11 cellular contexts compared by ENCODE assay signal in the genomic region with DNA sequence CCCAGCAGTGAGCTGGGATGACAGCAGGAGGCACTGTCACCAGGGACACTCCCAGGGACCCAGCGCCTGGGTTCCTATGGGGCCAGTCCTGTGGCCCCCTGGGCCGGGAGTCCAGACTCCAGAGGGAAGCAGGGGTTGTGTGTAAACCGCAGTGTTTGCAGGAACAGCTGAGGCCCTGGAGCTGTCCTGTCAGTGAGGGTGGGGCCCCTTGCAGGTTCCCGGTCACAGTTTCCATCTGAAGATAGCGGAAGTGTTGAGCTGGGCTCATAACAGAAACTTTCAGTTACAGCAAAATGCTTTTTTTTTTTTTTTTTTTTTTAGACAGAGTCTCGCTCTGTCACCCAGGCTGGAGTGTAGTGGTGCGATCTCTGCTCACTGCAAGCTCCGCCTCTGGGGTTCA. TPM values are rescaled to one million over a fixed set of nuclear protein-coding genes. Genes with fewer than 3 reads are reported as not detected.
DNase-seq lines count a peak whose midpoint lies in the region; ATAC-seq and TF ChIP-seq lines count a peak whose summit lies in the region.
"Had no signal": no experiment of that assay in that cellular context is flagged by ENCODE, and none has a peak within 500 bp of the region (broad histone marks: within the 10 kb centered on the region; RNA-seq: fewer than 3 reads in every experiment).

No MANE protein-coding gene starts in this region.

- H3K27ac ChIP-seq in left ventricle myocardium inferior (replicated peaks) (no peak overlapping the region), upper lobe of right lung (peak overlapping the region; percentile 6)
- H3K27ac ChIP-seq: sigmoid colon, SJCRH30 had no signal

- H3K9me3 ChIP-seq in left ventricle myocardium inferior (replicated peaks) (no peaks in the 10 kb centered on the region), T-helper 17 cell (ENCODE audit: control insufficient read depth, low read length, poor library complexity, severe bottlenecking) (no peaks in the 10 kb centered on the region), upper lobe of right lung (no peaks in the 10 kb centered on the region)
- H3K9me3 ChIP-seq: sigmoid colon, SJCRH30 had no signal

- no peak for DNase-seq in Right ventricle myocardium superior
- DNase-seq in left ventricle myocardium inferior: no peak
- DNase-seq in T-helper 17 cell: no peak
- DNase-seq in central memory CD8-positive, alpha-beta T cell (ENCODE audit: low spot score in 2 of 2): no peak
- DNase-seq in upper lobe of right lung: no peak
- DNase-seq in HPDE6-E6E7 (ENCODE audit: extremely low spot score): no peak
- DNase-seq in naive thymus-derived CD8-positive, alpha-beta T cell: no peak
- no peak for DNase-seq in NCI-H1092 (lab: John Stamatoyannopoulos, UW)
- DNase-seq: KG1, sigmoid colon, SJCRH30 had no signal

- H3K27me3 ChIP-seq in left ventricle myocardium inferior (ENCODE audit: low read depth) (no peaks in the 10 kb centered on the region), upper lobe of right lung (no peaks in the 10 kb centered on the region)
- H3K27me3 ChIP-seq: sigmoid colon, SJCRH30 had no signal

- no peak overlapping the region for H3K4me3 ChIP-seq in left ventricle myocardium inferior
- no peak overlapping the region for H3K4me3 ChIP-seq in upper lobe of right lung
- H3K4me3 ChIP-seq: sigmoid colon, SJCRH30 had no signal

- peak overlapping the region; percentile 71 for H3K4me3 Mint-ChIP-seq in T-helper 17 cell
- H3K4me3 Mint-ChIP-seq in central memory CD8-positive, alpha-beta T cell: peak overlapping the region; percentile 23
- no peak overlapping the region for H3K4me3 Mint-ChIP-seq in naive thymus-derived CD8-positive, alpha-beta T cell

- H3K36me3 ChIP-seq in left ventricle myocardium inferior (peaks cover 58% of the 10 kb centered on the region), upper lobe of right lung (peaks cover 51% of the 10 kb centered on the region)

- ATAC-seq in Right ventricle myocardium superior (ENCODE audit: poor library complexity): peak; percentile 45
- peak; percentile 66 for ATAC-seq in T-helper 17 cell
- peak; percentile 57 for ATAC-seq in central memory CD8-positive, alpha-beta T cell (replicated peaks; ENCODE audit: extremely low read depth, poor library complexity, severe bottlenecking)
- ATAC-seq in upper lobe of right lung: peak; percentile 55
- ATAC-seq in naive thymus-derived CD8-positive, alpha-beta T cell: no peak

- intact Hi-C loops in Right ventricle myocardium superior (cut with DNase I): loop anchor here (5.0 kb wide), 1 partner anchor 149 kb away; no protein-coding TSS in a partner anchor
- intact Hi-C loops in left ventricle myocardium inferior (cut with micrococcal nuclease): no loop called here
- intact Hi-C loops in upper lobe of right lung (cut with DNase I): no loop called here

- POLR2A ChIA-PET in naive thymus-derived CD8-positive, alpha-beta T cell (lab: Charles Lee): interaction anchor here (0.6 to 0.7 kb wide), 2 partner anchors 16 to 419 kb away, joined by 3 to 4 read pairs; no protein-coding TSS in a partner anchor

- H3K27ac Mint-ChIP-seq in T-helper 17 cell: peak overlapping the region; percentile 67
- no peak overlapping the region for H3K27ac Mint-ChIP-seq in central memory CD8-positive, alpha-beta T cell (ENCODE audit: low read depth)
- H3K27ac Mint-ChIP-seq in naive thymus-derived CD8-positive, alpha-beta T cell: no peak overlapping the region

- TF ChIP-seq CTCF in left ventricle myocardium inferior (IDR thresholded peaks at IDR 0.05; ENCODE audit: borderline replicate concordance) (no peak), upper lobe of right lung (IDR thresholded peaks at IDR 0.05) (no peak)

- no peaks in the 10 kb centered on the region for H3K4me1 ChIP-seq in left ventricle myocardium inferior
- H3K4me1 ChIP-seq in upper lobe of right lung: no peaks in the 10 kb centered on the region
- H3K4me1 ChIP-seq: sigmoid colon, SJCRH30 had no signal

- H3K4me1 Mint-ChIP-seq in T-helper 17 cell: peaks cover 9% of the 10 kb centered on the region
- peaks cover 8% of the 10 kb centered on the region for H3K4me1 Mint-ChIP-seq in central memory CD8-positive, alpha-beta T cell
- H3K4me1 Mint-ChIP-seq in naive thymus-derived CD8-positive, alpha-beta T cell: peaks cover 3 to 7% (median 7%) of the 10 kb centered on the region in 4 donors

- no peaks in the 10 kb centered on the region for H3K27me3 Mint-ChIP-seq in T-helper 17 cell
- H3K27me3 Mint-ChIP-seq in central memory CD8-positive, alpha-beta T cell: no peaks in the 10 kb centered on the region
- no peaks in the 10 kb centered on the region for H3K27me3 Mint-ChIP-seq in naive thymus-derived CD8-positive, alpha-beta T cell

- H3K36me3 Mint-ChIP-seq in T-helper 17 cell (ENCODE audit: low read depth): no peaks in the 10 kb centered on the region
- peaks cover 14% of the 10 kb centered on the region for H3K36me3 Mint-ChIP-seq in central memory CD8-positive, alpha-beta T cell (ENCODE audit: insufficient read depth)
- peaks cover 0 to 30% (median 0%) of the 10 kb centered on the region in 3 donors for H3K36me3 Mint-ChIP-seq in naive thymus-derived CD8-positive, alpha-beta T cell

- no peaks in the 10 kb centered on the region for H3K9me3 Mint-ChIP-seq in central memory CD8-positive, alpha-beta T cell
- no peaks in the 10 kb centered on the region for H3K9me3 Mint-ChIP-seq in naive thymus-derived CD8-positive, alpha-beta T cell

RNA-seq across cellular contexts. Expression of a gene that starts 17.7 kb away (rescaled TPM):
- total RNA-seq in Right ventricle myocardium superior (24.3 TPM), left ventricle myocardium inferior (24.5 TPM), T-helper 17 cell (100 to 1,000 TPM; 110 to 117 TPM), upper lobe of right lung (60.6 TPM)
- total RNA-seq in naive thymus-derived CD8-positive, alpha-beta T cell: 100 to 1,000 TPM; 168 to 175 TPM
- polyA plus RNA-seq in naive thymus-derived CD8-positive, alpha-beta T cell: 10 to 100 TPM; 25.4 to 67.6 (median 26.4) TPM

RNA-seq across cellular contexts. Expression of a gene that starts 18.1 kb away (rescaled TPM):
- 2.1 TPM for total RNA-seq in Right ventricle myocardium superior
- total RNA-seq in left ventricle myocardium inferior: 1.8 TPM
- 1 to 10 TPM; 6.4 to 8.5 TPM for total RNA-seq in T-helper 17 cell
- 6.3 TPM for total RNA-seq in upper lobe of right lung
- total RNA-seq in naive thymus-derived CD8-positive, alpha-beta T cell: 1 to 10 TPM; 4.2 to 4.5 TPM
- 1 to 10 TPM; 1.9 to 3.6 (median 3.6) TPM for polyA plus RNA-seq in naive thymus-derived CD8-positive, alpha-beta T cell

RNA-seq across cellular contexts. Expression of a gene that starts 18.1 kb away (rescaled TPM):
- total RNA-seq in Right ventricle myocardium superior (16.2 TPM), left ventricle myocardium inferior (16.2 TPM), T-helper 17 cell (10 to 100 TPM; 19.2 to 20.7 TPM), upper lobe of right lung (73.2 TPM)
- total RNA-seq in naive thymus-derived CD8-positive, alpha-beta T cell: 10 to 100 TPM; 20.7 to 23.4 TPM
- 10 to 100 TPM; 12.1 to 15.5 (median 12.5) TPM for polyA plus RNA-seq in naive thymus-derived CD8-positive, alpha-beta T cell

RNA-seq across cellular contexts. Expression of a gene that starts 38.0 kb away (rescaled TPM):
- total RNA-seq in Right ventricle myocardium superior: 55.7 TPM
- total RNA-seq in left ventricle myocardium inferior: 55.6 TPM
- total RNA-seq in T-helper 17 cell: 100 to 1,000 TPM; 121 to 125 TPM
- 76.1 TPM for total RNA-seq in upper lobe of right lung
- 100 to 1,000 TPM; 106 to 109 TPM for total RNA-seq in naive thymus-derived CD8-positive, alpha-beta T cell
- polyA plus RNA-seq in naive thymus-derived CD8-positive, alpha-beta T cell: 100 to 1,000 TPM; 153 to 207 (median 155) TPM

RNA-seq across cellular contexts. Expression of a gene that starts 59.9 kb away (rescaled TPM):
- total RNA-seq in Right ventricle myocardium superior (6.2 TPM), left ventricle myocardium inferior (6.4 TPM), T-helper 17 cell (10 to 100 TPM; 37.9 to 46.5 TPM), upper lobe of right lung (28.0 TPM)
- 10 to 100 TPM; 18.5 to 19.9 TPM for total RNA-seq in naive thymus-derived CD8-positive, alpha-beta T cell
- polyA plus RNA-seq in naive thymus-derived CD8-positive, alpha-beta T cell: under 1 TPM; 0.23 to 0.84 (median 0.36) TPM

Comparison
In these comparisons a context has a peak if more than half of its experiments do, and no peak if none do; other contexts are left out.
1. ATAC-seq: peak in Right ventricle myocardium superior (single experiment), T-helper 17 cell (single experiment), central memory CD8-positive, alpha-beta T cell (single experiment) and upper lobe of right lung (single experiment); none in naive thymus-derived CD8-positive, alpha-beta T cell (0 of 2).
2. H3K4me3 Mint-ChIP-seq: peak in T-helper 17 cell (single experiment) and central memory CD8-positive, alpha-beta T cell (single experiment); none in naive thymus-derived CD8-positive, alpha-beta T cell (0 of 10).